Comparison of ENCODE assay signal across 19 cellular contexts in the genomic region with DNA sequence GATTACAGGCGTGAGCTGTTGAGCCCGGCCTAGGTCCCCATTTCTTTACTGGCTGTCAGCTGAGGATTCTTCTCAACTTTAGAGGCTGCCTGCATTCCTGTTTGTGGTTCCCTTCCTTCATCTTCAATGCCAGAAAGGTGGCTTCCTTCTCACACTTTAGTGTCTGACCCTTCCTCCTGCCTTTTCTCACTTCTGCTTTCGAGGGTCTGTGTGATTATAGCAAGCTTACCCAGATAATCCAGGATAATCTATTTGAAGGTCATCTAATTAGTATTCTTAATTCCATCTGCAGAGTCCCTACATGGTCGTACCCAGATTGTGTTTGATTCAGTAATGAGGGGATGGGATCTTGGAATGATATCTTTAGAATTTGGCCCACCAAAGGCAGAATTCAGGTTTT.
DNase-seq lines count a peak whose midpoint lies in the region; ATAC-seq and TF ChIP-seq lines count a peak whose summit lies in the region.
"Had no signal": no experiment of that assay in that cellular context is flagged by ENCODE, and none has a peak within 500 bp of the region (broad histone marks: within the 10 kb centered on the region; RNA-seq: fewer than 3 reads in every experiment).

No MANE protein-coding gene starts in this region.

- H3K36me3 ChIP-seq in left ventricle myocardium inferior (no peaks in the 10 kb centered on the region), mesenchymal stem cell (ENCODE audit: control insufficient read depth in 1 of 2, insufficient read depth in 2 of 2, low read depth in 1 of 2, low read length in 2 of 2) (no peaks in the 10 kb centered on the region)
- H3K36me3 ChIP-seq: neural progenitor cell, upper lobe of right lung had no signal

- no peak overlapping the region for H2BK5ac ChIP-seq in mesenchymal stem cell (ENCODE audit: low read depth, low read length, poor library complexity, severe bottlenecking)

- 92% methylated on average over 2 of the region's 4 CpGs for WGBS in mesenchymal stem cell

- peak overlapping the region; percentile 67 for H2AK5ac ChIP-seq in mesenchymal stem cell (ENCODE audit: low read length, severe bottlenecking)

- H3K9me3 ChIP-seq in left ventricle myocardium inferior (replicated peaks) (no peaks in the 10 kb centered on the region), mesenchymal stem cell (ENCODE audit: control insufficient read depth, low read length) (no peaks in the 10 kb centered on the region)
- H3K9me3 ChIP-seq: upper lobe of right lung had no signal

- H3K4me3 ChIP-seq in left ventricle myocardium inferior: no peak overlapping the region
- no peak overlapping the region for H3K4me3 ChIP-seq in mesenchymal stem cell (ENCODE audit: insufficient read depth in 1 of 2, low read depth in 1 of 2, low read length in 2 of 2)
- H3K4me3 ChIP-seq: neural progenitor cell, upper lobe of right lung had no signal

- H3K4me3 Mint-ChIP-seq in type B pancreatic cell: no peak overlapping the region
- H3K4me3 Mint-ChIP-seq: activated T-helper 1 cell treated with anti-CD3 and anti-CD28 coated beads, Interleukin-12 subunit alpha, Interleukin-12 subunit beta, Interleukin-2, Interleukin-4 antibody, amounts not matched to agents 30 ng/mL and 10 ng/mL and 1 ng/mL, durations not matched to agents 14 hours and 24 hours and 36 hours; CD4-positive, alpha-beta T cell; neural progenitor cell; T-helper 2 cell treated with Interferon-gamma antibody and Interleukin-4, amounts not matched to agents 5 μg/mL and 100 μg/mL, for 36 hours had no signal

- H3K4me1 ChIP-seq in left ventricle myocardium inferior (peaks cover 94% of the 10 kb centered on the region), mesenchymal stem cell (ENCODE audit: control insufficient read depth, insufficient read depth, low read depth, low read length) (peaks cover 11% of the 10 kb centered on the region)

- peak overlapping the region in 1 of 2 experiments; percentile 88 for H2BK12ac ChIP-seq in mesenchymal stem cell (ENCODE audit: low read length in 2 of 2)

- no peak overlapping the region for H4K91ac ChIP-seq in mesenchymal stem cell (ENCODE audit: low read length)

- no peaks in the 10 kb centered on the region for H3K9me3 Mint-ChIP-seq in type B pancreatic cell
- H3K9me3 Mint-ChIP-seq: activated T-helper 1 cell treated with anti-CD3 and anti-CD28 coated beads, Interleukin-12 subunit alpha, Interleukin-12 subunit beta, Interleukin-2, Interleukin-4 antibody, amounts not matched to agents 30 ng/mL and 10 ng/mL and 1 ng/mL, durations not matched to agents 14 hours and 24 hours and 36 hours; CD4-positive, alpha-beta T cell; neural progenitor cell; T-helper 2 cell treated with Interferon-gamma antibody and Interleukin-4, amounts not matched to agents 5 μg/mL and 100 μg/mL, for 36 hours had no signal

- H3K27ac ChIP-seq in left ventricle myocardium inferior (replicated peaks) (peak overlapping the region; percentile 84), VCaP (peak overlapping the region; percentile 97), mesenchymal stem cell (ENCODE audit: low read length, poor library complexity, severe bottlenecking) (no peak overlapping the region)
- H3K27ac ChIP-seq: neural progenitor cell had no signal

- no peak overlapping the region for H4K8ac ChIP-seq in mesenchymal stem cell (ENCODE audit: low read length)

- H3K18ac ChIP-seq in mesenchymal stem cell (ENCODE audit: low read depth in 1 of 2, low read length in 2 of 2): no peak overlapping the region

- no peak overlapping the region for H2AFZ ChIP-seq in mesenchymal stem cell (ENCODE audit: low read depth, low read length)
- H2AFZ ChIP-seq: neural progenitor cell had no signal

- H3K23ac ChIP-seq in mesenchymal stem cell (ENCODE audit: low read length in 2 of 2): no peak overlapping the region

- peak overlapping the region in 1 of 2 experiments; percentile 59 for H3K4ac ChIP-seq in mesenchymal stem cell (ENCODE audit: low read depth in 1 of 2, low read length in 2 of 2)

- H3K14ac ChIP-seq in mesenchymal stem cell (ENCODE audit: low read length in 2 of 2): no peak overlapping the region

- no peak overlapping the region for H3K4me2 ChIP-seq in mesenchymal stem cell (ENCODE audit: low read length, poor library complexity, severe bottlenecking)
- H3K4me2 ChIP-seq: neural progenitor cell had no signal

- intact Hi-C loops in left ventricle myocardium inferior (cut with micrococcal nuclease): no loop called here
- intact Hi-C loops in left cardiac atrium (cut with DNase I): no loop called here

- H3K27me3 Mint-ChIP-seq in type B pancreatic cell: no peaks in the 10 kb centered on the region
- H3K27me3 Mint-ChIP-seq: CD4-positive, alpha-beta T cell had no signal

- TF ChIP-seq CTCF in left ventricle myocardium inferior (IDR thresholded peaks at IDR 0.05; ENCODE audit: borderline replicate concordance): no peak
- TF ChIP-seq CTCF in VCaP (conservative IDR thresholded peaks at IDR 0.05): no peak
- TF ChIP-seq CTCF in type B pancreatic cell (conservative IDR thresholded peaks at IDR 0.05): no peak

- H2BK120ac ChIP-seq in mesenchymal stem cell (ENCODE audit: low read depth, low read length): no peak overlapping the region

- H3K4me1 Mint-ChIP-seq in type B pancreatic cell (ENCODE audit: unreplicated experiment): peaks cover 53% of the 10 kb centered on the region

- H2BK15ac ChIP-seq in mesenchymal stem cell (ENCODE audit: low read depth, poor library complexity, severe bottlenecking): no peak overlapping the region

- H3K27ac Mint-ChIP-seq in type B pancreatic cell: peak overlapping the region; percentile 83
- H3K27ac Mint-ChIP-seq: activated T-helper 1 cell treated with anti-CD3 and anti-CD28 coated beads, Interleukin-12 subunit alpha, Interleukin-12 subunit beta, Interleukin-2, Interleukin-4 antibody, amounts not matched to agents 30 ng/mL and 10 ng/mL and 1 ng/mL, durations not matched to agents 14 hours and 24 hours and 36 hours; neural progenitor cell; T-helper 2 cell treated with Interferon-gamma antibody and Interleukin-4, amounts not matched to agents 5 μg/mL and 100 μg/mL, for 36 hours had no signal

- DNase-seq in left ventricle myocardium inferior (no peak), left cardiac atrium (no peak), mesenchymal stem cell (no peak), type B pancreatic cell (ENCODE audit: extremely low spot score, unreplicated experiment) (no peak)
- DNase-seq in stimulated activated naive CD8-positive, alpha-beta T cell treated with anti-CD3 and anti-CD28 coated beads, Interleukin-15, Interleukin-2, amounts not matched to agents 100 U/mL and 50 U/mL, for 24 hours: no peak
- DNase-seq: activated CD4-positive, CD25-positive, alpha-beta regulatory T cell treated with anti-CD3 and anti-CD28 coated beads, Interleukin-2, amount 50 U/mL, for 72 hours; CD4-positive, alpha-beta T cell; head of caudate nucleus; NCI-H187; NCI-H446; SIG-M5; stimulated activated naive CD4-positive, alpha-beta T cell; upper lobe of right lung had no signal

- H3K36me3 Mint-ChIP-seq in type B pancreatic cell: peaks cover 36% of the 10 kb centered on the region

- H3K9ac ChIP-seq in mesenchymal stem cell (ENCODE audit: low read length): no peak overlapping the region
- H3K9ac ChIP-seq: neural progenitor cell had no signal

- ATAC-seq in left cardiac atrium (no peak), HG03196 (IDR thresholded peaks at IDR 0.05; ENCODE audit: unreplicated experiment) (no peak), GM18520 (IDR thresholded peaks at IDR 0.05; ENCODE audit: unreplicated experiment) (no peak)
- ATAC-seq in stimulated activated naive CD8-positive, alpha-beta T cell treated with anti-CD3 and anti-CD28 coated beads, Interleukin-15, Interleukin-2, amounts not matched to agents 100 U/mL and 50 U/mL, for 24 hours: no peak
- ATAC-seq: upper lobe of right lung had no signal

- H3K79me1 ChIP-seq in mesenchymal stem cell (replicated peaks; ENCODE audit: low read length, poor library complexity, severe bottlenecking): peaks cover 35% of the 10 kb centered on the region

- H3K27me3 ChIP-seq in left ventricle myocardium inferior (ENCODE audit: low read depth) (no peaks in the 10 kb centered on the region), mesenchymal stem cell (ENCODE audit: control insufficient read depth in 1 of 2, insufficient read depth in 1 of 2, low read length in 2 of 2) (no peaks in the 10 kb centered on the region)
- H3K27me3 ChIP-seq: neural progenitor cell, upper lobe of right lung had no signal
